1 cellular context compared by ENCODE assay signal in genomic region chr12:87274594-87275245, GRCh38.
TF ChIP-seq lines count a peak whose summit lies in the region.

No MANE protein-coding gene starts in this region.

TF ChIP-seq in SK-N-SH, 30 proteins besides CTCF, POLR2A, EP300 and RAD21 (continued from another document):
- TF ChIP-seq ZBTB33 (IDR thresholded peaks at IDR 0.05; ENCODE audit: borderline replicate concordance, low read depth) (no peak), PBX3 (IDR thresholded peaks at IDR 0.05) (no peak), POLR2AphosphoS5 (IDR thresholded peaks at IDR 0.05; ENCODE audit: low read depth, low read length) (no peak)
